Comparison of ENCODE assay signal across 23 cellular contexts in the genomic region with DNA sequence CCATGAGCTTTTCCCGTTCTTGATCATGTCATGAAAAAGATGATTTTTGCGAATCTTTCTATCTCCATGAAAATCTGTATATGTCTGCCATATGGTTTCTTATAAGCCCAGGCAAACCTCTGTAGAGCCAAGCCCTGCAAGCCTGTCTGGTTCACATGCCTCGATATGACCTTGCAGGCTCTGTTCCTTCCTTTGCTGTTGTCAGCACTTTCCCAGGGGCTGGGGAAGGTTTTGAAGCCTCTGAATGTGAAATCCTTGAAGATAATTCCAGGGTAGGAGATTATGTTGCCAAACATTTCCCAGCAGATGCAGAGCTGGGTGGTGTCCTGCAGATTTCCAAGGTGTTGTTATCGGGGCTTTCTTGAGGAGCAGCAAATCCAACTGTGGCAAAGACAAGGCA.
DNase-seq lines count a peak whose midpoint lies in the region; FAIRE-seq and TF ChIP-seq lines count a peak whose summit lies in the region.
"Had no signal": no experiment of that assay in that cellular context is flagged by ENCODE, and none has a peak within 500 bp of the region (broad histone marks: within the 10 kb centered on the region; RNA-seq: fewer than 3 reads in every experiment).

No MANE protein-coding gene starts in this region.

- no peak overlapping the region for H3K18ac ChIP-seq in H9 (ENCODE audit: insufficient read length, low read depth, low read length)

- FAIRE-seq in astrocyte (lab: Jason Lieb, UNC): no peak
- FAIRE-seq: A549, D721Med, HTR-8/SVneo had no signal

- H3K9ac ChIP-seq in H9 (ENCODE audit: extremely low read depth, insufficient read length, low read length) (no peak overlapping the region), astrocyte (ENCODE audit: low read length) (no peak overlapping the region), smooth muscle cell (ENCODE audit: low read depth) (no peak overlapping the region), endodermal cell (ENCODE audit: extremely low read depth, low read length, poor library complexity, severe bottlenecking) (no peak overlapping the region)

- no peaks in the 10 kb centered on the region for H3K23me2 ChIP-seq in H9 (ENCODE audit: insufficient read length, low read depth, low read length, poor library complexity, severe bottlenecking)

- no peak overlapping the region for H3K4me2 ChIP-seq in H9 (ENCODE audit: insufficient read depth, insufficient read length, low read length)
- no peak overlapping the region for H3K4me2 ChIP-seq in astrocyte (ENCODE audit: low read length)
- H3K4me2 ChIP-seq in smooth muscle cell: peak overlapping the region; percentile 59
- H3K4me2 ChIP-seq: A549 had no signal

- H3K4me3 Mint-ChIP-seq in H9 (no peak overlapping the region), astrocyte (ENCODE audit: unreplicated experiment) (no peak overlapping the region), nephron (no peak overlapping the region), endodermal cell (no peak overlapping the region)
- H3K4me3 Mint-ChIP-seq: B cell, IgD-negative memory B cell had no signal

- H3K23ac ChIP-seq in H9 (ENCODE audit: insufficient read length, low read depth, low read length): no peak overlapping the region

- H3K27me3 Mint-ChIP-seq in H9 (ENCODE audit: low read depth): no peaks in the 10 kb centered on the region
- H3K27me3 Mint-ChIP-seq in astrocyte (ENCODE audit: low read depth, unreplicated experiment): no peaks in the 10 kb centered on the region
- peaks cover 3% of the 10 kb centered on the region for H3K27me3 Mint-ChIP-seq in nephron (ENCODE audit: low read depth)
- peaks cover 71% of the 10 kb centered on the region for H3K27me3 Mint-ChIP-seq in endodermal cell (ENCODE audit: insufficient read depth)
- H3K27me3 Mint-ChIP-seq: IgD-negative memory B cell had no signal

- 0 out of 4 replicates have a peak, but pooled peaks cover 0 to 4% of the 10 kb centered on the region in 2 experiments for H3K4me1 Mint-ChIP-seq in H9
- H3K4me1 Mint-ChIP-seq in astrocyte (ENCODE audit: low read depth, unreplicated experiment): peaks cover 43% of the 10 kb centered on the region
- peaks cover 53% of the 10 kb centered on the region for H3K4me1 Mint-ChIP-seq in nephron
- H3K4me1 Mint-ChIP-seq in endodermal cell: no peaks in the 10 kb centered on the region
- H3K4me1 Mint-ChIP-seq: B cell, IgD-negative memory B cell had no signal

- no peaks in the 10 kb centered on the region for H3K79me2 ChIP-seq in H9 (ENCODE audit: insufficient read depth, low read length)
- H3K79me2 ChIP-seq in astrocyte (ENCODE audit: insufficient read depth, low read length): no peaks in the 10 kb centered on the region
- H3K79me2 ChIP-seq in smooth muscle cell (ENCODE audit: low read depth): no peaks in the 10 kb centered on the region

- no peak overlapping the region for H4K8ac ChIP-seq in H9 (replicated peaks; ENCODE audit: insufficient read length, low read depth, low read length)

- peaks cover 22% of the 10 kb centered on the region for H3F3A ChIP-seq in smooth muscle cell (ENCODE audit: low read depth)

- H3K36me3 Mint-ChIP-seq in H9 (ENCODE audit: insufficient read depth in 1 of 3, low read depth in 3 of 3) (no peaks in the 10 kb centered on the region), astrocyte (ENCODE audit: low read depth, unreplicated experiment) (no peaks in the 10 kb centered on the region), nephron (ENCODE audit: low read depth) (no peaks in the 10 kb centered on the region), endodermal cell (ENCODE audit: low read depth) (no peaks in the 10 kb centered on the region)
- H3K36me3 Mint-ChIP-seq: IgD-negative memory B cell had no signal

- H2BK120ac ChIP-seq in H9 (ENCODE audit: low read depth, low read length, poor library complexity, severe bottlenecking): no peak overlapping the region

- H3K4ac ChIP-seq in H9 (ENCODE audit: low read depth, low read length): no peak overlapping the region

- no peak overlapping the region for H3K27ac ChIP-seq in H9 (ENCODE audit: insufficient read length, low read depth, low read length)
- H3K27ac ChIP-seq in astrocyte (ENCODE audit: low read depth, low read length): no peak overlapping the region
- peak overlapping the region; percentile 65 for H3K27ac ChIP-seq in smooth muscle cell (ENCODE audit: low read depth)
- H3K27ac ChIP-seq in endodermal cell (ENCODE audit: low read depth, low read length): no peak overlapping the region
- no peak overlapping the region for H3K27ac ChIP-seq in esophagus squamous epithelium
- H3K27ac ChIP-seq: A549 had no signal

- H3T11ph ChIP-seq in H9 (ENCODE audit: low read length): no peak overlapping the region

- no peak overlapping the region for H2BK15ac ChIP-seq in H9 (ENCODE audit: low read depth, low read length)

- intact Hi-C loops in esophagus squamous epithelium (cut with DNase I): no loop called here

- no peak overlapping the region for H2BK5ac ChIP-seq in H9 (ENCODE audit: insufficient read length, low read length)

- no peak overlapping the region for H3K27ac Mint-ChIP-seq in H9
- H3K27ac Mint-ChIP-seq in astrocyte (ENCODE audit: unreplicated experiment): peak overlapping the region; percentile 2
- H3K27ac Mint-ChIP-seq in nephron: peak overlapping the region; percentile 60 to 69 (median 65)
- no peak overlapping the region for H3K27ac Mint-ChIP-seq in endodermal cell
- H3K27ac Mint-ChIP-seq: B cell, IgD-negative memory B cell had no signal

- H4K5ac ChIP-seq in H9 (ENCODE audit: insufficient read length, low read depth, low read length): no peak overlapping the region

- H2AFZ ChIP-seq in H9 (ENCODE audit: low read length): peak overlapping the region; percentile 17
- H2AFZ ChIP-seq in astrocyte (ENCODE audit: low read depth, low read length): no peak overlapping the region
- H2AFZ ChIP-seq in smooth muscle cell (ENCODE audit: low read depth): no peak overlapping the region

- no peak overlapping the region for H3K56ac ChIP-seq in H9 (ENCODE audit: insufficient read length, low read depth, low read length)

- H2BK20ac ChIP-seq in H9 (ENCODE audit: low read depth, low read length, poor library complexity, severe bottlenecking): no peak overlapping the region

- H4K91ac ChIP-seq in H9 (ENCODE audit: insufficient read length, low read depth, low read length): no peak overlapping the region

- no peak for DNase-seq in H9
- no peak for DNase-seq in astrocyte (ENCODE audit: low read depth)
- DNase-seq in smooth muscle cell (lab: John Stamatoyannopoulos, UW; ENCODE audit: unreplicated experiment): no peak
- DNase-seq in endodermal cell: no peak
- DNase-seq in effector CD4-positive, alpha-beta T cell: no peak
- no peak for DNase-seq in esophagus squamous epithelium (lab: John Stamatoyannopoulos, UW)
- DNase-seq: DMS53, EL, H7, Karpas-422, MV-4-11, NCI-H1105 treated with DMSO at 0.1 percent for 48 hours, NCI-H2029 treated with DMSO at 0.1 percent for 48 hours, NCI-H226, NCI-H510A treated with DMSO at 0.1 percent for 48 hours, NCI-H82, SIG-M5 had no signal

- WGBS in H9 (ENCODE audit: extremely low coverage, insufficient read length, low lambda C conversion rate): no CpG with 5 or more reads among the region's 4 CpGs
- 21% methylated on average over 4 of the region's 4 CpGs for WGBS in smooth muscle cell (ENCODE audit: low lambda C conversion rate)
- 83 to 90% methylated on average over 3 to 4 of the region's 4 CpGs for WGBS in endodermal cell (ENCODE audit: insufficient coverage in 1 of 2, insufficient read length in 1 of 2), 2 experiments
- 73 to 80% methylated on average over 4 of the region's 4 CpGs for WGBS in esophagus squamous epithelium, 2 donors

- H4K20me1 ChIP-seq in H9 (ENCODE audit: control insufficient read depth, insufficient read depth, insufficient read length) (no peaks in the 10 kb centered on the region), astrocyte (ENCODE audit: insufficient read depth, low read length) (no peaks in the 10 kb centered on the region), smooth muscle cell (ENCODE audit: low read depth) (no peaks in the 10 kb centered on the region)

- H3K9me3 ChIP-seq in H9 (ENCODE audit: control insufficient read depth, low read depth, low read length): no peaks in the 10 kb centered on the region
- no peaks in the 10 kb centered on the region for H3K9me3 ChIP-seq in astrocyte (ENCODE audit: insufficient read depth, low read depth, low read length)
- no peaks in the 10 kb centered on the region for H3K9me3 ChIP-seq in smooth muscle cell (replicated peaks; ENCODE audit: low read depth)
- H3K9me3 ChIP-seq in endodermal cell (ENCODE audit: control insufficient read depth, low read length): no peaks in the 10 kb centered on the region
- no peaks in the 10 kb centered on the region for H3K9me3 ChIP-seq in esophagus squamous epithelium
- H3K9me3 ChIP-seq: A549 had no signal

- H3K36me3 ChIP-seq in astrocyte (ENCODE audit: insufficient read depth, low read length) (no peaks in the 10 kb centered on the region), smooth muscle cell (ENCODE audit: low read depth) (no peaks in the 10 kb centered on the region), endodermal cell (ENCODE audit: control insufficient read depth, insufficient read depth, low read length) (no peaks in the 10 kb centered on the region), esophagus squamous epithelium (no peaks in the 10 kb centered on the region)

- no peak overlapping the region for H3K14ac ChIP-seq in H9 (ENCODE audit: insufficient read depth, low read length)

- TF ChIP-seq CTCF in H9 (conservative IDR thresholded peaks at IDR 0.05) (no peak), astrocyte (IDR thresholded peaks at IDR 0.05; ENCODE audit: insufficient read depth, low read depth, low read length) (no peak), nephron (IDR thresholded peaks at IDR 0.05; ENCODE audit: unreplicated experiment in 3 of 3) (no peak), smooth muscle cell (IDR thresholded peaks at IDR 0.05; ENCODE audit: borderline replicate concordance, insufficient read depth, poor library complexity, severe bottlenecking) (no peak), endodermal cell (conservative IDR thresholded peaks at IDR 0.05) (no peak), esophagus squamous epithelium (IDR thresholded peaks at IDR 0.05) (no peak)

- H3K9me3 Mint-ChIP-seq in H9 (no peaks in the 10 kb centered on the region), astrocyte (ENCODE audit: unreplicated experiment) (no peaks in the 10 kb centered on the region), nephron (no peaks in the 10 kb centered on the region), endodermal cell (no peaks in the 10 kb centered on the region)
- H3K9me3 Mint-ChIP-seq: IgD-negative memory B cell had no signal

- no peak overlapping the region for H3K4me3 ChIP-seq in astrocyte (ENCODE audit: insufficient read depth, low read depth, low read length)
- H3K4me3 ChIP-seq in smooth muscle cell: no peak overlapping the region
- no peak overlapping the region for H3K4me3 ChIP-seq in endodermal cell (ENCODE audit: low read length)
- no peak overlapping the region for H3K4me3 ChIP-seq in esophagus squamous epithelium
- H3K4me3 ChIP-seq: A549 had no signal

- no peak overlapping the region for H2AK5ac ChIP-seq in H9 (ENCODE audit: insufficient read length, low read length)

- H3K27me3 ChIP-seq in H9 (ENCODE audit: insufficient read depth, low read length): no peaks in the 10 kb centered on the region
- H3K27me3 ChIP-seq in astrocyte (ENCODE audit: insufficient read depth, low read length): no peaks in the 10 kb centered on the region
- no peaks in the 10 kb centered on the region for H3K27me3 ChIP-seq in smooth muscle cell (ENCODE audit: low read depth)
- peaks cover 15% of the 10 kb centered on the region for H3K27me3 ChIP-seq in endodermal cell (ENCODE audit: control insufficient read depth, insufficient read depth, low read length, poor library complexity, severe bottlenecking)
- no peaks in the 10 kb centered on the region for H3K27me3 ChIP-seq in esophagus squamous epithelium

- H3K4me1 ChIP-seq in H9 (ENCODE audit: insufficient read depth, low read length) (no peaks in the 10 kb centered on the region), astrocyte (ENCODE audit: insufficient read depth, low read length) (peaks cover 23% of the 10 kb centered on the region), smooth muscle cell (ENCODE audit: low read depth) (peaks cover 21% of the 10 kb centered on the region), endodermal cell (ENCODE audit: control insufficient read depth, insufficient read depth, low read length) (no peaks in the 10 kb centered on the region), esophagus squamous epithelium (peaks cover 0 to 12% (median 0%) of the 10 kb centered on the region in 3 donors)
- H3K4me1 ChIP-seq: A549 had no signal

- no peak overlapping the region for H2BK12ac ChIP-seq in H9 (ENCODE audit: insufficient read length, low read depth, low read length)

- TF ChIP-seq POLR2A in esophagus squamous epithelium (IDR thresholded peaks at IDR 0.05): no peak

- H3K79me1 ChIP-seq in H9 (ENCODE audit: insufficient read depth, low read depth, low read length, poor library complexity, severe bottlenecking): no peaks in the 10 kb centered on the region

Comparison
In these comparisons a context has a peak if more than half of its experiments do, and no peak if none do; other contexts are left out.
1. H3K27ac Mint-ChIP-seq: peak in astrocyte (single experiment) and nephron (3 of 3); none in H9 (0 of 3) and endodermal cell (single experiment).